ENCODE assay signal across 1 cellular context in the genomic region with DNA sequence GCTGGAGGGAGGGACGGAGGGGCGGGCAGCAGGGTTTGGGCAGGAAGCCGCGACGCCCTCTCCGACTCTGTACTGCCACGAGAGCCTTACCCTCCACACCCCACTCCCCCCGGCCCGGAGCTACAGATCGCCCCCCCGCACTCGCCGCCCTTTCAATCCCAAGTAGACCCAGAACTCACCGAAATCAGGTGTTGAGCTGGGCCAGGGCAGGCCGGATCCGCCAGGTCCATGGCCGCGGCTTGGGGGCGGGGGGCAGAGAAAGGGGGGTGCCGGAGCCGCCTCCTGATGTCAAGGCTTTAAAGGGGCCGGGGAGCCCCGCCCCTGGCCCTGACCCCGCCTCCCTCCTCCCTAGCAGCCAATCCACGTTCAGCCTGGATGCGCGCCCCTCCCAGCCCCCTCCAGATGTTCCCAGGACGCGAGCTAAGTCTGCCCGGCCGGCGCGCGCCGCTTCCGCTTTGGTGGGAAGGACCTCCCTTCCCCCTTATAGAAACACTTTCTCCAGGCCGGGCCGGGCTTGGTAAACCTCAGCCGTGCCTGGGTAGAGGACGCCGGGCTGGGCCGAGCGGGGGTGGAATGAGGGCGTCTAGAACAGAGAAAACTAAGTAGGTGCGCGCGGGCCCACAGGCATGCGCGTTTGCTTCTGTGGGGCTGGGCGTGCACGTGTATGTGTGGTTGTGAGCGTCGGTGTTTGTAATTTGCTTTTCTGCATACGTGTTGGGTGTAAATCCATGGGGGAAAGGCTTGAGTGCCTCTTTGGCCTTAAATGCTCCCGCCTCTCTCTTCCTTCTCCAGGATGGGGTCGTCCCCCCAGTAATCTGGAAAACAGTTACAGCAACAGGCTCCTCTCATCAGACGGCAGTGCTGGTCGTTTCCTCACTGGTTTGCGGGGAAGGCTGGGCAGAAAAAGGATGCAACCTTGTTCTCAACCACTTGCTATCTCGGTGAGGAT.
TF ChIP-seq lines count a peak whose summit lies in the region.

A gene with protein sequence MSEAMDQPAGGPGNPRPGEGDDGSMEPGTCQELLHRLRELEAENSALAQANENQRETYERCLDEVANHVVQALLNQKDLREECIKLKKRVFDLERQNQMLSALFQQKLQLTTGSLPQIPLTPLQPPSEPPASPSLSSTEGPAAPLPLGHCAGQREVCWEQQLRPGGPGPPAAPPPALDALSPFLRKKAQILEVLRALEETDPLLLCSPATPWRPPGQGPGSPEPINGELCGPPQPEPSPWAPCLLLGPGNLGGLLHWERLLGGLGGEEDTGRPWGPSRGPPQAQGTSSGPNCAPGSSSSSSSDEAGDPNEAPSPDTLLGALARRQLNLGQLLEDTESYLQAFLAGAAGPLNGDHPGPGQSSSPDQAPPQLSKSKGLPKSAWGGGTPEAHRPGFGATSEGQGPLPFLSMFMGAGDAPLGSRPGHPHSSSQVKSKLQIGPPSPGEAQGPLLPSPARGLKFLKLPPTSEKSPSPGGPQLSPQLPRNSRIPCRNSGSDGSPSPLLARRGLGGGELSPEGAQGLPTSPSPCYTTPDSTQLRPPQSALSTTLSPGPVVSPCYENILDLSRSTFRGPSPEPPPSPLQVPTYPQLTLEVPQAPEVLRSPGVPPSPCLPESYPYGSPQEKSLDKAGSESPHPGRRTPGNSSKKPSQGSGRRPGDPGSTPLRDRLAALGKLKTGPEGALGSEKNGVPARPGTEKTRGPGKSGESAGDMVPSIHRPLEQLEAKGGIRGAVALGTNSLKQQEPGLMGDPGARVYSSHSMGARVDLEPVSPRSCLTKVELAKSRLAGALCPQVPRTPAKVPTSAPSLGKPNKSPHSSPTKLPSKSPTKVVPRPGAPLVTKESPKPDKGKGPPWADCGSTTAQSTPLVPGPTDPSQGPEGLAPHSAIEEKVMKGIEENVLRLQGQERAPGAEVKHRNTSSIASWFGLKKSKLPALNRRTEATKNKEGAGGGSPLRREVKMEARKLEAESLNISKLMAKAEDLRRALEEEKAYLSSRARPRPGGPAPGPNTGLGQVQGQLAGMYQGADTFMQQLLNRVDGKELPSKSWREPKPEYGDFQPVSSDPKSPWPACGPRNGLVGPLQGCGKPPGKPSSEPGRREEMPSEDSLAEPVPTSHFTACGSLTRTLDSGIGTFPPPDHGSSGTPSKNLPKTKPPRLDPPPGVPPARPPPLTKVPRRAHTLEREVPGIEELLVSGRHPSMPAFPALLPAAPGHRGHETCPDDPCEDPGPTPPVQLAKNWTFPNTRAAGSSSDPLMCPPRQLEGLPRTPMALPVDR (N-terminal part only) (minus strand): TSS at position 271 of the 949 bp plus-strand sequence. CDS start 24,369 bp downstream, outside the sequence.

TF ChIP-seq in K562, 482 proteins besides CTCF, POLR2A, EP300 and RAD21 (continued from another document and continues in another):
- TF ChIP-seq, protein P1, sequence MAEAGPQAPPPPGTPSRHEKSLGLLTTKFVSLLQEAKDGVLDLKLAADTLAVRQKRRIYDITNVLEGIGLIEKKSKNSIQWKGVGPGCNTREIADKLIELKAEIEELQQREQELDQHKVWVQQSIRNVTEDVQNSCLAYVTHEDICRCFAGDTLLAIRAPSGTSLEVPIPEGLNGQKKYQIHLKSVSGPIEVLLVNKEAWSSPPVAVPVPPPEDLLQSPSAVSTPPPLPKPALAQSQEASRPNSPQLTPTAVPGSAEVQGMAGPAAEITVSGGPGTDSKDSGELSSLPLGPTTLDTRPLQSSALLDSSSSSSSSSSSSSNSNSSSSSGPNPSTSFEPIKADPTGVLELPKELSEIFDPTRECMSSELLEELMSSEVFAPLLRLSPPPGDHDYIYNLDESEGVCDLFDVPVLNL (CRISPR knock-in tag; IDR thresholded peaks at IDR 0.05; ENCODE audit: low read depth): peak; percentile 76; the same call in 1 of the 2 replicates
- peak in 1 of 2 experiments; percentile 91; a peak in 1 of 4 replicates for TF ChIP-seq FOXA3 (CRISPR knock-in tag; conservative IDR thresholded peaks at IDR 0.05 in 1 of 2, IDR thresholded peaks at IDR 0.05 in 1 of 2)
- peak; percentile 76 for TF ChIP-seq MTA3 (IDR thresholded peaks at IDR 0.05; ENCODE audit: borderline replicate concordance)
- peak; percentile 19 for TF ChIP-seq NFYB (IDR thresholded peaks at IDR 0.05; ENCODE audit: extremely low read depth, insufficient read length)
- TF ChIP-seq, protein P2, sequence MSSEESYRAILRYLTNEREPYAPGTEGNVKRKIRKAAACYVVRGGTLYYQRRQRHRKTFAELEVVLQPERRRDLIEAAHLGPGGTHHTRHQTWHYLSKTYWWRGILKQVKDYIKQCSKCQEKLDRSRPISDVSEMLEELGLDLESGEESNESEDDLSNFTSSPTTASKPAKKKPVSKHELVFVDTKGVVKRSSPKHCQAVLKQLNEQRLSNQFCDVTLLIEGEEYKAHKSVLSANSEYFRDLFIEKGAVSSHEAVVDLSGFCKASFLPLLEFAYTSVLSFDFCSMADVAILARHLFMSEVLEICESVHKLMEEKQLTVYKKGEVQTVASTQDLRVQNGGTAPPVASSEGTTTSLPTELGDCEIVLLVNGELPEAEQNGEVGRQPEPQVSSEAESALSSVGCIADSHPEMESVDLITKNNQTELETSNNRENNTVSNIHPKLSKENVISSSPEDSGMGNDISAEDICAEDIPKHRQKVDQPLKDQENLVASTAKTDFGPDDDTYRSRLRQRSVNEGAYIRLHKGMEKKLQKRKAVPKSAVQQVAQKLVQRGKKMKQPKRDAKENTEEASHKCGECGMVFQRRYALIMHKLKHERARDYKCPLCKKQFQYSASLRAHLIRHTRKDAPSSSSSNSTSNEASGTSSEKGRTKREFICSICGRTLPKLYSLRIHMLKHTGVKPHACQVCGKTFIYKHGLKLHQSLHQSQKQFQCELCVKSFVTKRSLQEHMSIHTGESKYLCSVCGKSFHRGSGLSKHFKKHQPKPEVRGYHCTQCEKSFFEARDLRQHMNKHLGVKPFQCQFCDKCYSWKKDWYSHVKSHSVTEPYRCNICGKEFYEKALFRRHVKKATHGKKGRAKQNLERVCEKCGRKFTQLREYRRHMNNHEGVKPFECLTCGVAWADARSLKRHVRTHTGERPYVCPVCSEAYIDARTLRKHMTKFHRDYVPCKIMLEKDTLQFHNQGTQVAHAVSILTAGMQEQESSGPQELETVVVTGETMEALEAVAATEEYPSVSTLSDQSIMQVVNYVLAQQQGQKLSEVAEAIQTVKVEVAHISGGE (CRISPR knock-in tag; IDR thresholded peaks at IDR 0.05): peak in 1 of 3 experiments; percentile 58; a peak in 1 of 6 replicates
- TF ChIP-seq RUNX1 (IDR thresholded peaks at IDR 0.05; ENCODE audit: low read depth): no peak
- TF ChIP-seq PHF21A (IDR thresholded peaks at IDR 0.05; ENCODE audit: borderline replicate concordance, low read depth): peak; percentile 56; the same call in 1 of the 2 replicates
- TF ChIP-seq, protein P3, sequence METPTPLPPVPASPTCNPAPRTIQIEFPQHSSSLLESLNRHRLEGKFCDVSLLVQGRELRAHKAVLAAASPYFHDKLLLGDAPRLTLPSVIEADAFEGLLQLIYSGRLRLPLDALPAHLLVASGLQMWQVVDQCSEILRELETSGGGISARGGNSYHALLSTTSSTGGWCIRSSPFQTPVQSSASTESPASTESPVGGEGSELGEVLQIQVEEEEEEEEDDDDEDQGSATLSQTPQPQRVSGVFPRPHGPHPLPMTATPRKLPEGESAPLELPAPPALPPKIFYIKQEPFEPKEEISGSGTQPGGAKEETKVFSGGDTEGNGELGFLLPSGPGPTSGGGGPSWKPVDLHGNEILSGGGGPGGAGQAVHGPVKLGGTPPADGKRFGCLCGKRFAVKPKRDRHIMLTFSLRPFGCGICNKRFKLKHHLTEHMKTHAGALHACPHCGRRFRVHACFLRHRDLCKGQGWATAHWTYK (CRISPR knock-in tag; IDR thresholded peaks at IDR 0.05): no peak
- TF ChIP-seq FOXJ2 (tag; IDR thresholded peaks at IDR 0.05): no peak
- peak; percentile 12; the same call in 1 of the 2 replicates for TF ChIP-seq RB1 (IDR thresholded peaks at IDR 0.05; ENCODE audit: low read depth)
- TF ChIP-seq PML (IDR thresholded peaks at IDR 0.05; ENCODE audit: low read length): 0 out of 2 replicates have a peak, but pooled peaks have one; percentile 65
- TF ChIP-seq, protein P4, sequence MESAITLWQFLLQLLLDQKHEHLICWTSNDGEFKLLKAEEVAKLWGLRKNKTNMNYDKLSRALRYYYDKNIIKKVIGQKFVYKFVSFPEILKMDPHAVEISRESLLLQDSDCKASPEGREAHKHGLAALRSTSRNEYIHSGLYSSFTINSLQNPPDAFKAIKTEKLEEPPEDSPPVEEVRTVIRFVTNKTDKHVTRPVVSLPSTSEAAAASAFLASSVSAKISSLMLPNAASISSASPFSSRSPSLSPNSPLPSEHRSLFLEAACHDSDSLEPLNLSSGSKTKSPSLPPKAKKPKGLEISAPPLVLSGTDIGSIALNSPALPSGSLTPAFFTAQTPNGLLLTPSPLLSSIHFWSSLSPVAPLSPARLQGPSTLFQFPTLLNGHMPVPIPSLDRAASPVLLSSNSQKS (CRISPR knock-in tag; IDR thresholded peaks at IDR 0.05): no peak
- TF ChIP-seq, protein P5, sequence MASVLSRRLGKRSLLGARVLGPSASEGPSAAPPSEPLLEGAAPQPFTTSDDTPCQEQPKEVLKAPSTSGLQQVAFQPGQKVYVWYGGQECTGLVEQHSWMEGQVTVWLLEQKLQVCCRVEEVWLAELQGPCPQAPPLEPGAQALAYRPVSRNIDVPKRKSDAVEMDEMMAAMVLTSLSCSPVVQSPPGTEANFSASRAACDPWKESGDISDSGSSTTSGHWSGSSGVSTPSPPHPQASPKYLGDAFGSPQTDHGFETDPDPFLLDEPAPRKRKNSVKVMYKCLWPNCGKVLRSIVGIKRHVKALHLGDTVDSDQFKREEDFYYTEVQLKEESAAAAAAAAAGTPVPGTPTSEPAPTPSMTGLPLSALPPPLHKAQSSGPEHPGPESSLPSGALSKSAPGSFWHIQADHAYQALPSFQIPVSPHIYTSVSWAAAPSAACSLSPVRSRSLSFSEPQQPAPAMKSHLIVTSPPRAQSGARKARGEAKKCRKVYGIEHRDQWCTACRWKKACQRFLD (CRISPR knock-in tag; IDR thresholded peaks at IDR 0.05): peak; percentile 18
- TF ChIP-seq SOX6 (IDR thresholded peaks at IDR 0.05): peak; percentile 19; the same call in 1 of the 2 replicates
- no peak for TF ChIP-seq PYGO2 (tag; IDR thresholded peaks at IDR 0.05)
- TF ChIP-seq CC2D1A (IDR thresholded peaks at IDR 0.05): no peak
- TF ChIP-seq, protein P6, sequence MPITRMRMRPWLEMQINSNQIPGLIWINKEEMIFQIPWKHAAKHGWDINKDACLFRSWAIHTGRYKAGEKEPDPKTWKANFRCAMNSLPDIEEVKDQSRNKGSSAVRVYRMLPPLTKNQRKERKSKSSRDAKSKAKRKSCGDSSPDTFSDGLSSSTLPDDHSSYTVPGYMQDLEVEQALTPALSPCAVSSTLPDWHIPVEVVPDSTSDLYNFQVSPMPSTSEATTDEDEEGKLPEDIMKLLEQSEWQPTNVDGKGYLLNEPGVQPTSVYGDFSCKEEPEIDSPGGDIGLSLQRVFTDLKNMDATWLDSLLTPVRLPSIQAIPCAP (CRISPR knock-in tag; IDR thresholded peaks at IDR 0.05; ENCODE audit: borderline replicate concordance): peak; percentile 86; the same call in 1 of the 2 replicates
- peak; percentile 73 for TF ChIP-seq GABPA (tag; conservative IDR thresholded peaks at IDR 0.05; ENCODE audit: low read depth)
- TF ChIP-seq, protein P7, sequence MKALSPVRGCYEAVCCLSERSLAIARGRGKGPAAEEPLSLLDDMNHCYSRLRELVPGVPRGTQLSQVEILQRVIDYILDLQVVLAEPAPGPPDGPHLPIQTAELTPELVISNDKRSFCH (CRISPR knock-in tag; IDR thresholded peaks at IDR 0.05): no peak
- TF ChIP-seq, protein P7 (tag; IDR thresholded peaks at IDR 0.05): no peak
- no peak for TF ChIP-seq SIX5 (IDR thresholded peaks at IDR 0.05; ENCODE audit: borderline replicate concordance in 1 of 2, insufficient read depth in 1 of 2, low read depth in 1 of 2, low read length in 2 of 2)
- TF ChIP-seq CXXC5 (CRISPR knock-in tag; IDR thresholded peaks at IDR 0.05): peak; percentile 72
- no peak for TF ChIP-seq ZNF57 (CRISPR knock-in tag; IDR thresholded peaks at IDR 0.05)
- TF ChIP-seq ZNF764 (CRISPR knock-in tag; IDR thresholded peaks at IDR 0.05; ENCODE audit: low read depth): no peak
- peak; percentile 91 for TF ChIP-seq POLR2G (IDR thresholded peaks at IDR 0.05; ENCODE audit: low read depth, low read length)
- no peak for TF ChIP-seq RNF2 (IDR thresholded peaks at IDR 0.05)
- no peak for TF ChIP-seq NFXL1 (CRISPR knock-in tag; IDR thresholded peaks at IDR 0.05)
- TF ChIP-seq, protein P8, sequence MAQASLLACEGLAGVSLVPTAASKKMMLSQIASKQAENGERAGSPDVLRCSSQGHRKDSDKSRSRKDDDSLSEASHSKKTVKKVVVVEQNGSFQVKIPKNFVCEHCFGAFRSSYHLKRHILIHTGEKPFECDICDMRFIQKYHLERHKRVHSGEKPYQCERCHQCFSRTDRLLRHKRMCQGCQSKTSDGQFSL (CRISPR knock-in tag; IDR thresholded peaks at IDR 0.05): peak; percentile 79
- TF ChIP-seq, protein P8 (tag; IDR thresholded peaks at IDR 0.05): peak in 1 of 2 experiments; percentile 88; a peak in 2 of 4 replicates
- TF ChIP-seq ARID2 (IDR thresholded peaks at IDR 0.05): no peak
- peak; percentile 76; the same call in 1 of the 2 replicates for TF ChIP-seq HDAC2 (IDR thresholded peaks at IDR 0.05)
- peak; percentile 90; the same call in 1 of the 2 replicates for TF ChIP-seq ZNF224 (CRISPR knock-in tag; IDR thresholded peaks at IDR 0.05)
- TF ChIP-seq, protein P9, sequence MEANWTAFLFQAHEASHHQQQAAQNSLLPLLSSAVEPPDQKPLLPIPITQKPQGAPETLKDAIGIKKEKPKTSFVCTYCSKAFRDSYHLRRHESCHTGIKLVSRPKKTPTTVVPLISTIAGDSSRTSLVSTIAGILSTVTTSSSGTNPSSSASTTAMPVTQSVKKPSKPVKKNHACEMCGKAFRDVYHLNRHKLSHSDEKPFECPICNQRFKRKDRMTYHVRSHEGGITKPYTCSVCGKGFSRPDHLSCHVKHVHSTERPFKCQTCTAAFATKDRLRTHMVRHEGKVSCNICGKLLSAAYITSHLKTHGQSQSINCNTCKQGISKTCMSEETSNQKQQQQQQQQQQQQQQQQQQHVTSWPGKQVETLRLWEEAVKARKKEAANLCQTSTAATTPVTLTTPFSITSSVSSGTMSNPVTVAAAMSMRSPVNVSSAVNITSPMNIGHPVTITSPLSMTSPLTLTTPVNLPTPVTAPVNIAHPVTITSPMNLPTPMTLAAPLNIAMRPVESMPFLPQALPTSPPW (CRISPR knock-in tag; IDR thresholded peaks at IDR 0.05): peak; percentile 97
- TF ChIP-seq KDM5B (IDR thresholded peaks at IDR 0.05; ENCODE audit: insufficient replicate concordance, low read depth, low read length): peak; percentile 55
- no peak for TF ChIP-seq ZKSCAN3 (CRISPR knock-in tag; IDR thresholded peaks at IDR 0.05)
- TF ChIP-seq, protein P10, sequence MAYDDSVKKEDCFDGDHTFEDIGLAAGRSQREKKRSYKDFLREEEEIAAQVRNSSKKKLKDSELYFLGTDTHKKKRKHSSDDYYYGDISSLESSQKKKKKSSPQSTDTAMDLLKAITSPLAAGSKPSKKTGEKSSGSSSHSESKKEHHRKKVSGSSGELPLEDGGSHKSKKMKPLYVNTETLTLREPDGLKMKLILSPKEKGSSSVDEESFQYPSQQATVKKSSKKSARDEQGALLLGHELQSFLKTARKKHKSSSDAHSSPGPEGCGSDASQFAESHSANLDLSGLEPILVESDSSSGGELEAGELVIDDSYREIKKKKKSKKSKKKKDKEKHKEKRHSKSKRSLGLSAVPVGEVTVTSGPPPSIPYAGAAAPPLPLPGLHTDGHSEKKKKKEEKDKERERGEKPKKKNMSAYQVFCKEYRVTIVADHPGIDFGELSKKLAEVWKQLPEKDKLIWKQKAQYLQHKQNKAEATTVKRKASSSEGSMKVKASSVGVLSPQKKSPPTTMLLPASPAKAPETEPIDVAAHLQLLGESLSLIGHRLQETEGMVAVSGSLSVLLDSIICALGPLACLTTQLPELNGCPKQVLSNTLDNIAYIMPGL (CRISPR knock-in tag; IDR thresholded peaks at IDR 0.05): 0 out of 2 replicates have a peak, but pooled peaks have one; percentile 39
